ENCODE assay signal across 36 cellular contexts in the genomic region with DNA sequence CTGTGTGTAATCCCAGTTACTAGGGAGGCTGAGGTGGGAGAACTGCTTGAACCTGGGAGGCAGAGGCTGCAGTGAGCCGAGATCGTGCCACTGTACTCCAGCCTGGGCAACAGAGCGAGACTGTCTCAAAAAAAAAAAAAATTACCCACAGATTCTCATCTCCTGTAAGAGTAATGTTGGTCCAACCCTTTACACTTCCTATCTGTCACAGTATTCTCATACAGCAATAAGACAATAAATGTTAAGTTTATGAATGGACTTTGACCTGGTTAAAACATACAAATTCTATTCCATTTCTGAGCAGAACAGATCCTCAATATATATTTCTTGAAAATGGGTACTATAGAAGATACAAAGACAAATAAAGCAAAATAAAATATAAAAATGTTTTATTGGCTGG.
"Had no signal": no experiment of that assay in that cellular context is flagged by ENCODE, and none has a peak within 500 bp of the region (broad histone marks: within the 10 kb centered on the region; RNA-seq: fewer than 3 reads in every experiment).

No MANE protein-coding gene starts in this region.

- H3K27me3 ChIP-seq: adrenal gland, body of pancreas, brain microvascular endothelial cell, breast epithelium had no signal

- H3K9me3 ChIP-seq: adrenal gland, body of pancreas, breast epithelium had no signal

- H3K4me1 ChIP-seq: adrenal gland, body of pancreas, breast epithelium had no signal

- ATAC-seq: activated CD8-positive, alpha-beta T cell treated with anti-CD3 and anti-CD28 coated beads for 36 hours; activated naive CD4-positive, alpha-beta T cell treated with anti-CD3 and anti-CD28 coated beads, Interleukin-2, amount 50 U/mL, for 72 hours; activated T-cell treated with anti-CD3 and anti-CD28 coated beads, Interleukin-2, amount 50 U/mL, for 4 hours; activated T-cell treated with anti-CD3 and anti-CD28 coated beads, Interleukin-2, amount 50 U/mL, for 72 hours; activated T-helper 17 cell treated with anti-CD3 and anti-CD28 coated beads, Interleukin-2, amount 50 U/mL, for 72 hours; body of pancreas had no signal

- H3K27me3 Mint-ChIP-seq: activated B cell treated with CpG ODN at 0.5 μM for 24 hours; activated CD4-positive, alpha-beta memory T cell treated with anti-CD3 and anti-CD28 coated beads for 36 hours; activated CD4-positive, alpha-beta T cell treated with anti-CD3 and anti-CD28 coated beads, Interleukin-2, amount 10 ng/mL, durations not matched to agents 24 days and 14 days; activated CD8-positive, alpha-beta T cell treated with anti-CD3 and anti-CD28 coated beads for 36 hours; activated naive CD8-positive, alpha-beta T cell treated with anti-CD3 and anti-CD28 coated beads for 36 hours had no signal

- H3K27ac ChIP-seq: adrenal gland, body of pancreas, brain microvascular endothelial cell, breast epithelium, VCaP had no signal

- H3K4me3 Mint-ChIP-seq: activated B cell treated with CpG ODN at 0.5 μM for 24 hours; activated CD4-positive, alpha-beta memory T cell treated with anti-CD3 and anti-CD28 coated beads for 36 hours; activated CD4-positive, alpha-beta T cell treated with anti-CD3 and anti-CD28 coated beads, Interleukin-2, amount 10 ng/mL, durations not matched to agents 24 days and 14 days; activated CD8-positive, alpha-beta T cell treated with anti-CD3 and anti-CD28 coated beads for 36 hours; activated naive CD4-positive, alpha-beta T cell treated with anti-CD3 and anti-CD28 coated beads for 36 hours; activated naive CD8-positive, alpha-beta T cell treated with anti-CD3 and anti-CD28 coated beads for 36 hours; activated T-cell treated with anti-CD3 and anti-CD28 coated beads, Interleukin-2, amount 50 U/mL, for 4 hours; activated T-cell treated with anti-CD3 and anti-CD28 coated beads, Interleukin-2, amount 50 U/mL, for 72 hours; activated T-helper 1 cell treated with anti-CD3 and anti-CD28 coated beads, Interleukin-12 subunit alpha, Interleukin-12 subunit beta, Interleukin-2, Interleukin-4 antibody, amounts not matched to agents 30 ng/mL and 10 ng/mL and 1 ng/mL, durations not matched to agents 14 hours and 24 hours and 36 hours; activated T-helper 17 cell treated with anti-CD3 and anti-CD28 coated beads, Interleukin-2, amount 50 U/mL, for 72 hours; T-helper 1 cell treated with Interleukin-12 subunit alpha and Interleukin-12 subunit beta and Interleukin-4 antibody, amounts not matched to agents 30 μg/mL and 1 μg/mL, for 36 hours; T-helper 2 cell treated with Interferon-gamma antibody and Interleukin-4, amounts not matched to agents 5 μg/mL and 100 μg/mL, for 36 hours had no signal

- H3K4me3 ChIP-seq: adrenal gland, body of pancreas, breast epithelium had no signal

- DNase-seq: activated B cell treated with CpG ODN at 0.5 μM for 24 hours; activated CD4-positive, alpha-beta memory T cell treated with anti-CD3 and anti-CD28 coated beads for 36 hours; activated CD4-positive, alpha-beta T cell treated with anti-CD3 and anti-CD28 coated beads for 4 hours; activated CD4-positive, alpha-beta T cell treated with anti-CD3 and anti-CD28 coated beads, Interleukin-2, amount 10 ng/mL, durations not matched to agents 24 days and 14 days; activated CD4-positive, alpha-beta T cell treated with anti-CD3 and anti-CD28 coated beads, Interleukin-2, amount 50 U/mL, for 4 hours; activated CD4-positive, CD25-positive, alpha-beta regulatory T cell treated with anti-CD3 and anti-CD28 coated beads, Interleukin-2, amount 50 U/mL, for 72 hours; activated CD8-positive, alpha-beta memory T cell treated with anti-CD3 and anti-CD28 coated beads, Interleukin-2, amount 50 U/mL, for 4 hours; activated CD8-positive, alpha-beta T cell treated with anti-CD3 and anti-CD28 coated beads for 36 hours; activated effector memory CD4-positive, alpha-beta T cell treated with anti-CD3 and anti-CD28 coated beads, Interleukin-2, amount 50 U/mL, for 16 hours; activated gamma-delta T cell treated with Interleukin-2 at 50 U/mL for 16 hours; activated naive CD4-positive, alpha-beta T cell; activated naive CD4-positive, alpha-beta T cell treated with anti-CD3 and anti-CD28 coated beads for 36 hours; activated naive CD4-positive, alpha-beta T cell treated with anti-CD3 and anti-CD28 coated beads, Interleukin-2, amount 50 U/mL, for 16 hours; activated naive CD8-positive, alpha-beta T cell treated with anti-CD3 and anti-CD28 coated beads for 36 hours; activated T-cell treated with anti-CD3 and anti-CD28 coated beads for 4 hours; activated T-cell treated with anti-CD3 and anti-CD28 coated beads, Interleukin-2, amount 50 U/mL, for 1 hour; activated T-cell treated with anti-CD3 and anti-CD28 coated beads, Interleukin-2, amount 50 U/mL, for 4 hours; activated T-cell treated with anti-CD3 and anti-CD28 coated beads, Interleukin-2, amount 50 U/mL, for 72 hours; adrenal gland; amniotic stem cell; aorta; body of pancreas; brain microvascular endothelial cell; central memory CD4-positive, alpha-beta T cell; T-helper 1 cell; T-helper 2 cell; T-helper 9 cell had no signal

- H3K36me3 ChIP-seq: adrenal gland, brain microvascular endothelial cell, breast epithelium had no signal

- H3K4me1 Mint-ChIP-seq: activated T-helper 17 cell treated with anti-CD3 and anti-CD28 coated beads, Interleukin-2, amount 50 U/mL, for 72 hours had no signal

- H3K9me3 Mint-ChIP-seq: activated B cell treated with CpG ODN at 0.5 μM for 24 hours; activated CD4-positive, alpha-beta memory T cell treated with anti-CD3 and anti-CD28 coated beads for 36 hours; activated CD4-positive, alpha-beta T cell treated with anti-CD3 and anti-CD28 coated beads, Interleukin-2, amount 10 ng/mL, durations not matched to agents 24 days and 14 days; activated CD8-positive, alpha-beta T cell treated with anti-CD3 and anti-CD28 coated beads for 36 hours; activated naive CD4-positive, alpha-beta T cell treated with anti-CD3 and anti-CD28 coated beads for 36 hours; activated naive CD4-positive, alpha-beta T cell treated with anti-CD3 and anti-CD28 coated beads, Interleukin-2, amount 50 U/mL, for 72 hours; activated naive CD8-positive, alpha-beta T cell treated with anti-CD3 and anti-CD28 coated beads for 36 hours; activated T-cell treated with anti-CD3 and anti-CD28 coated beads, Interleukin-2, amount 50 U/mL, for 4 hours; activated T-cell treated with anti-CD3 and anti-CD28 coated beads, Interleukin-2, amount 50 U/mL, for 72 hours; activated T-helper 1 cell treated with anti-CD3 and anti-CD28 coated beads, Interleukin-12 subunit alpha, Interleukin-12 subunit beta, Interleukin-2, Interleukin-4 antibody, amounts not matched to agents 30 ng/mL and 10 ng/mL and 1 ng/mL, durations not matched to agents 14 hours and 24 hours and 36 hours; activated T-helper 17 cell treated with anti-CD3 and anti-CD28 coated beads, Interleukin-2, amount 50 U/mL, for 72 hours; T-helper 1 cell treated with Interleukin-12 subunit alpha and Interleukin-12 subunit beta and Interleukin-4 antibody, amounts not matched to agents 30 μg/mL and 1 μg/mL, for 36 hours; T-helper 2 cell treated with Interferon-gamma antibody and Interleukin-4, amounts not matched to agents 5 μg/mL and 100 μg/mL, for 36 hours had no signal

- H3K36me3 Mint-ChIP-seq: activated CD4-positive, alpha-beta memory T cell treated with anti-CD3 and anti-CD28 coated beads for 36 hours; activated naive CD4-positive, alpha-beta T cell treated with anti-CD3 and anti-CD28 coated beads, Interleukin-2, amount 50 U/mL, for 72 hours; activated naive CD8-positive, alpha-beta T cell treated with anti-CD3 and anti-CD28 coated beads for 36 hours had no signal

- FAIRE-seq: astrocyte, TTC549 had no signal

- H3K27ac Mint-ChIP-seq: activated B cell treated with CpG ODN at 0.5 μM for 24 hours; activated CD4-positive, alpha-beta memory T cell treated with anti-CD3 and anti-CD28 coated beads for 36 hours; activated CD4-positive, alpha-beta T cell treated with anti-CD3 and anti-CD28 coated beads, Interleukin-2, amount 10 ng/mL, durations not matched to agents 24 days and 14 days; activated CD8-positive, alpha-beta T cell treated with anti-CD3 and anti-CD28 coated beads for 36 hours; activated naive CD4-positive, alpha-beta T cell treated with anti-CD3 and anti-CD28 coated beads for 36 hours; activated naive CD4-positive, alpha-beta T cell treated with anti-CD3 and anti-CD28 coated beads, Interleukin-2, amount 50 U/mL, for 72 hours; activated naive CD8-positive, alpha-beta T cell treated with anti-CD3 and anti-CD28 coated beads for 36 hours; activated T-cell treated with anti-CD3 and anti-CD28 coated beads, Interleukin-2, amount 50 U/mL, for 72 hours; activated T-helper 1 cell treated with anti-CD3 and anti-CD28 coated beads, Interleukin-12 subunit alpha, Interleukin-12 subunit beta, Interleukin-2, Interleukin-4 antibody, amounts not matched to agents 30 ng/mL and 10 ng/mL and 1 ng/mL, durations not matched to agents 14 hours and 24 hours and 36 hours; activated T-helper 17 cell treated with anti-CD3 and anti-CD28 coated beads, Interleukin-2, amount 50 U/mL, for 72 hours; T-helper 1 cell treated with Interleukin-12 subunit alpha and Interleukin-12 subunit beta and Interleukin-4 antibody, amounts not matched to agents 30 μg/mL and 1 μg/mL, for 36 hours; T-helper 2 cell treated with Interferon-gamma antibody and Interleukin-4, amounts not matched to agents 5 μg/mL and 100 μg/mL, for 36 hours had no signal
